Comparison of ENCODE assay signal across 9 cellular contexts in genomic region chr22:25067851-25068421, GRCh38.
DNase-seq lines count a peak whose midpoint lies in the region; FAIRE-seq and TF ChIP-seq lines count a peak whose summit lies in the region.
"Had no signal": no experiment of that assay in that cellular context is flagged by ENCODE, and none has a peak within 500 bp of the region (broad histone marks: within the 10 kb centered on the region; RNA-seq: fewer than 3 reads in every experiment).

No MANE protein-coding gene starts in this region.

- H3K9me3 ChIP-seq in esophagus squamous epithelium, result no peaks in the 10 kb centered on the region

- FAIRE-seq in HTR-8/SVneo (lab: Jason Lieb, UNC), result no peak
- FAIRE-seq: GM18507 had no signal

- H3K4me3 ChIP-seq in Jurkat, Clone E6-1 (ENCODE audit: low read length), result peak overlapping the region; percentile 21
- no peak overlapping the region for H3K4me3 ChIP-seq in esophagus squamous epithelium

- TF ChIP-seq CTCF in esophagus squamous epithelium (IDR thresholded peaks at IDR 0.05), result no peak

- peak; percentile 93 for DNase-seq in Jurkat, Clone E6-1 (ENCODE audit: low read depth, low spot score)
- peak; percentile 87 for DNase-seq in activated CD8-positive, alpha-beta memory T cell treated with anti-CD3 and anti-CD28 coated beads for 24 hours
- DNase-seq in esophagus squamous epithelium (lab: John Stamatoyannopoulos, UW), result no peak
- peak; percentile 60 for DNase-seq in stimulated activated CD4-positive, alpha-beta T cell treated with anti-CD3 and anti-CD28 coated beads, Interleukin-4, amount 100 ng/mL, for 1 hour
- DNase-seq in NCI-H774 (lab: John Stamatoyannopoulos, UW), result no peak
- DNase-seq in EL, result no peak
- no peak for DNase-seq in HTR-8/SVneo (ENCODE audit: insufficient read length, low spot score)
- no peak for DNase-seq in A172 (ENCODE audit: low spot score)

- peak overlapping the region; percentile 16 to 69 (median 50) for H3K27ac ChIP-seq in esophagus squamous epithelium

- H3K4me1 ChIP-seq in esophagus squamous epithelium, result peaks cover 8 to 45% (median 9%) of the 10 kb centered on the region in 3 donors

- H3K36me3 ChIP-seq in esophagus squamous epithelium, result peaks cover 0 to 31% (median 0%) of the 10 kb centered on the region in 3 donors

- TF ChIP-seq POLR2A in esophagus squamous epithelium (IDR thresholded peaks at IDR 0.05), result peak in 1 of 4 donors; percentile 20

- intact Hi-C loops in esophagus squamous epithelium (cut with DNase I), result no loop called here

- WGBS in esophagus squamous epithelium, 2 donors, result 57 to 74% methylated on average over 8 of the region's 18 CpGs

- no peaks in the 10 kb centered on the region for H3K27me3 ChIP-seq in esophagus squamous epithelium

Comparison
In these comparisons a context has a peak if more than half of its experiments do, and no peak if none do; other contexts are left out.
1. DNase-seq: peak in Jurkat, Clone E6-1 (single experiment), activated CD8-positive, alpha-beta memory T cell treated with anti-CD3 and anti-CD28 coated beads for 24 hours (single experiment) and stimulated activated CD4-positive, alpha-beta T cell treated with anti-CD3 and anti-CD28 coated beads, Interleukin-4, amount 100 ng/mL, for 1 hour (single experiment); none in esophagus squamous epithelium (single experiment), NCI-H774 (single experiment), EL (single experiment), HTR-8/SVneo (single experiment) and A172 (single experiment).